Comparison of ENCODE assay signal across 8 cellular contexts in genomic region chr11:60952742-60953170, GRCh38. TPM values are rescaled to one million over a fixed set of nuclear protein-coding genes. Genes with fewer than 3 reads are reported as not detected.
A peak's percentile ranks its signal among the peaks of the same experiment; 100 is the strongest.
DNase-seq lines count a peak whose midpoint lies in the region; ATAC-seq and TF ChIP-seq lines count a peak whose summit lies in the region.

No MANE protein-coding gene starts in this region.

- 0 out of 2 replicates have a peak, but pooled peaks cover 3% of the 10 kb centered on the region for H3K27me3 ChIP-seq in SJCRH30
- no peaks in the 10 kb centered on the region for H3K27me3 ChIP-seq in right cardiac atrium (ENCODE audit: control insufficient read depth, insufficient read depth)
- H3K27me3 ChIP-seq in spleen (replicated peaks in 1 of 7), result peaks cover 0 to 6% (median 0%) of the 10 kb centered on the region in 7 donors

- ATAC-seq in right cardiac atrium (peak in 1 of 2 donors; percentile 44), GM18498 (IDR thresholded peaks at IDR 0.05; ENCODE audit: unreplicated experiment) (no peak)

- WGBS in right cardiac atrium, result 28% methylated on average over 3 of the region's 3 CpGs
- WGBS in spleen, 5 donors, result 6 to 18% (median 10%) methylated on average over 3 of the region's 3 CpGs

- no peak for TF ChIP-seq CTCF in spleen (IDR thresholded peaks at IDR 0.05 in 8 of 11, conservative IDR thresholded peaks at IDR 0.05 in 3 of 11)

- H3K27ac ChIP-seq in SJCRH30, result no peak overlapping the region
- H3K27ac ChIP-seq in right cardiac atrium (ENCODE audit: low read length), result peak overlapping the region; percentile 27
- H3K27ac ChIP-seq in spleen, result peak overlapping the region; percentile 84 to 98 (median 92)

- peak overlapping the region; percentile 50 for H3K4me3 ChIP-seq in SJCRH30
- H3K4me3 ChIP-seq in right cardiac atrium (ENCODE audit: low read length), result no peak overlapping the region
- H3K4me3 ChIP-seq in spleen, result peak overlapping the region in 7 of 8 donors; percentile 57 to 88 (median 67)

- in situ Hi-C loops in GM18951 (cut with MboI; ENCODE audit: low sequenced_read_pairs, unreplicated experiment), result no loop called here

- H3K9me3 ChIP-seq in SJCRH30 (replicated peaks) (no peaks in the 10 kb centered on the region), right cardiac atrium (ENCODE audit: control insufficient read depth, low read length) (no peaks in the 10 kb centered on the region), spleen (no peaks in the 10 kb centered on the region)

- intact Hi-C loops in right cardiac atrium (cut with DNase I), result no loop called here
- intact Hi-C loops in spleen (cut with DNase I; ENCODE audit: low total_unique reads), result no loop called here

- TF ChIP-seq POLR2A in GM18951 (IDR thresholded peaks at IDR 0.05; ENCODE audit: extremely low read depth, insufficient read depth, insufficient read length), result peak; percentile 43
- no peak for TF ChIP-seq POLR2A in spleen (IDR thresholded peaks at IDR 0.05)

- DNase-seq in SJCRH30 (no peak), right cardiac atrium (peak in 2 of 3 donors; percentile 74 to 77), spleen (no peak), SIG-M5 (lab: John Stamatoyannopoulos, UW) (no peak), hepatic stellate cell (ENCODE audit: low spot score) (no peak), SKM-1 (lab: John Stamatoyannopoulos, UW; ENCODE audit: unreplicated experiment) (no peak)

- H3K4me1 ChIP-seq in SJCRH30 (no peaks in the 10 kb centered on the region), right cardiac atrium (ENCODE audit: control insufficient read depth, insufficient read depth, low read length) (peaks cover 2% of the 10 kb centered on the region), spleen (peaks cover 15 to 81% (median 60%) of the 10 kb centered on the region in 6 donors)

- H3K36me3 ChIP-seq in SJCRH30 (no peaks in the 10 kb centered on the region), spleen (peaks cover 0 to 12% (median 0%) of the 10 kb centered on the region in 6 donors)

RNA-seq across cellular contexts. Expression of gene SLC15A3, which starts 0.8 kb away (rescaled TPM):
- total RNA-seq in SJCRH30 (2014; rRNA removed; shearing (Covaris generic)), result 1.0 and 1.6 TPM in 2 replicates
- total RNA-seq in right cardiac atrium (10 to 100 TPM; 17.4 to 24.7 (median 22.1) TPM), spleen (100 to 1,000 TPM in 4 of 7 donors, 10 to 100 TPM in 3; 62.9 to 133 (median 114) TPM)
- polyA plus RNA-seq in right cardiac atrium (24.6 TPM), spleen (100 to 1,000 TPM in 2 of 3 donors, 10 to 100 TPM in 1; 83.8 to 139 (median 115) TPM)

RNA-seq across cellular contexts. Expression of gene CD6, which starts 18.7 kb away (rescaled TPM):
- total RNA-seq in SJCRH30 (2014; rRNA removed; shearing (Covaris generic)), result not detected in 2 replicates
- total RNA-seq in right cardiac atrium (1 to 10 TPM in 2 of 4 donors, under 1 TPM in 2; 0.71 to 1.7 (median 0.87) TPM), spleen (10 to 100 TPM; 13.4 to 47.6 (median 31.4) TPM)
- polyA plus RNA-seq in right cardiac atrium (0.11 TPM), spleen (10 to 100 TPM; 10.9 to 21.8 (median 20.3) TPM)

RNA-seq across cellular contexts. Expression of gene TMEM132A, which starts 28.5 kb away (rescaled TPM):
- 46.3 and 57.7 TPM in 2 replicates for total RNA-seq in SJCRH30 (2014; rRNA removed; shearing (Covaris generic))
- total RNA-seq in right cardiac atrium (10 to 100 TPM in 1 of 4 donors, 1 to 10 TPM in 3; 5.1 to 10.2 (median 7.0) TPM), spleen (10 to 100 TPM in 4 of 7 donors, 1 to 10 TPM in 3; 5.6 to 15.6 (median 13.0) TPM)
- polyA plus RNA-seq in right cardiac atrium (6.8 TPM), spleen (10 to 100 TPM in 1 of 3 donors, 1 to 10 TPM in 2; 5.7 to 11.4 (median 7.1) TPM)

RNA-seq across cellular contexts. Expression of gene TMEM109, which starts 38.8 kb away (rescaled TPM):
- total RNA-seq in SJCRH30 (2014; rRNA removed; shearing (Covaris generic)), result 85.4 and 96.9 TPM in 2 replicates
- total RNA-seq in right cardiac atrium (100 to 1,000 TPM; 103 to 119 (median 117) TPM), spleen (100 to 1,000 TPM in 6 of 7 donors, 10 to 100 TPM in 1; 82.1 to 125 (median 109) TPM)
- polyA plus RNA-seq in right cardiac atrium (112 TPM), spleen (10 to 100 TPM; 53.6 to 84.7 (median 84.5) TPM)

RNA-seq across cellular contexts. Expression of gene PRPF19, which starts 46.4 kb away (rescaled TPM):
- 84.7 and 92.9 TPM in 2 replicates for total RNA-seq in SJCRH30 (2014; rRNA removed; shearing (Covaris generic))
- total RNA-seq in right cardiac atrium (10 to 100 TPM; 35.4 to 43.4 (median 38.8) TPM), spleen (10 to 100 TPM; 58.7 to 81.1 (median 73.4) TPM)
- polyA plus RNA-seq in right cardiac atrium (31.5 TPM), spleen (10 to 100 TPM; 65.2 to 76.7 (median 66.4) TPM)

Comparison
In these comparisons a context has a peak if more than half of its experiments do, and no peak if none do; other contexts are left out.
1. DNase-seq: peak in right cardiac atrium (2 of 3); none in SJCRH30 (0 of 2), spleen (single experiment), SIG-M5 (single experiment), hepatic stellate cell (single experiment) and SKM-1 (single experiment).
2. RNA of gene CD6, which starts 18.7 kb away (total RNA-seq): 13.4 to 47.6 TPM in spleen; 0.71 to 1.7 TPM in right cardiac atrium and not detected in SJCRH30; every median in the first group is over 4 times any median in the second.